Comparison of ENCODE assay signal across 9 cellular contexts in genomic region chr4:108763226-108763593, GRCh38. TPM values are rescaled to one million over a fixed set of nuclear protein-coding genes. Genes with fewer than 3 reads are reported as not detected.
DNase-seq lines count a peak whose midpoint lies in the region; ATAC-seq and TF ChIP-seq lines count a peak whose summit lies in the region.
"Had no signal": no experiment of that assay in that cellular context is flagged by ENCODE, and none has a peak within 500 bp of the region (broad histone marks: within the 10 kb centered on the region; RNA-seq: fewer than 3 reads in every experiment).

No MANE protein-coding gene starts in this region.

- no peak for TF ChIP-seq CTCF in left ventricle myocardium inferior (IDR thresholded peaks at IDR 0.05; ENCODE audit: borderline replicate concordance)
- TF ChIP-seq CTCF in prostate gland (IDR thresholded peaks at IDR 0.05) = no peak
- TF ChIP-seq CTCF in adrenal gland (IDR thresholded peaks at IDR 0.05) = no peak

- H3K27ac ChIP-seq in left ventricle myocardium inferior (replicated peaks) (peak overlapping the region; percentile 58), prostate gland (no peak overlapping the region), adrenal gland (peak overlapping the region in 2 of 5 donors; percentile 22 to 57)

- CTCF ChIA-PET in activated CD8-positive, alpha-beta T cell treated with anti-CD3 and anti-CD28 coated beads, Interleukin-2, amount 10 ng/mL, durations not matched to agents 7 days and 5 days (lab: Charles Lee) = no interaction called here

- H3K27ac Mint-ChIP-seq in activated CD8-positive, alpha-beta T cell treated with anti-CD3 and anti-CD28 coated beads, Interleukin-2, amount 10 ng/mL, durations not matched to agents 7 days and 5 days = no peak overlapping the region

- peak; percentile 30 for DNase-seq in DMS53 treated with DMSO at 0.1 percent for 48 hours (lab: John Stamatoyannopoulos, UW; ENCODE audit: unreplicated experiment)
- no peak for DNase-seq in activated CD8-positive, alpha-beta T cell treated with anti-CD3 and anti-CD28 coated beads, Interleukin-2, amount 10 ng/mL, durations not matched to agents 7 days and 5 days
- no peak for DNase-seq in left ventricle myocardium inferior
- DNase-seq in prostate gland (ENCODE audit: low spot score) = no peak
- DNase-seq in NCI-H1105 treated with DMSO at 0.1 percent for 48 hours (lab: John Stamatoyannopoulos, UW) = no peak
- no peak for DNase-seq in adrenal gland
- DNase-seq: Karpas-422 had no signal

- POLR2A ChIA-PET in activated CD8-positive, alpha-beta T cell treated with anti-CD3 and anti-CD28 coated beads, Interleukin-2, amount 10 ng/mL, durations not matched to agents 7 days and 5 days (lab: Charles Lee) = no interaction called here

- H3K4me1 ChIP-seq in left ventricle myocardium inferior (peaks cover 18% of the 10 kb centered on the region), prostate gland (replicated peaks) (no peaks in the 10 kb centered on the region), adrenal gland (replicated peaks in 1 of 2) (peaks cover 0 to 3% of the 10 kb centered on the region in 2 donors)

- intact Hi-C loops in left ventricle myocardium inferior (cut with micrococcal nuclease) = no loop called here
- intact Hi-C loops in prostate gland (cut with DNase I) = no loop called here
- intact Hi-C loops in adrenal gland (cut with DNase I) = no loop called here

- H3K27me3 ChIP-seq in left ventricle myocardium inferior (ENCODE audit: low read depth) (peaks cover 12% of the 10 kb centered on the region), prostate gland (replicated peaks; ENCODE audit: insufficient read depth) (no peaks in the 10 kb centered on the region), adrenal gland (no peaks in the 10 kb centered on the region)

- H3K9me3 ChIP-seq in left ventricle myocardium inferior (replicated peaks) (no peaks in the 10 kb centered on the region), prostate gland (no peaks in the 10 kb centered on the region), adrenal gland (replicated peaks in 1 of 3) (no peaks in the 10 kb centered on the region)

- peaks cover 10% of the 10 kb centered on the region for H3K4me1 Mint-ChIP-seq in activated CD8-positive, alpha-beta T cell treated with anti-CD3 and anti-CD28 coated beads, Interleukin-2, amount 10 ng/mL, durations not matched to agents 7 days and 5 days (ENCODE audit: low read depth)

- H3K27me3 Mint-ChIP-seq in activated CD8-positive, alpha-beta T cell treated with anti-CD3 and anti-CD28 coated beads, Interleukin-2, amount 10 ng/mL, durations not matched to agents 7 days and 5 days (ENCODE audit: low read depth) = peaks cover 41% of the 10 kb centered on the region

- H3K36me3 Mint-ChIP-seq in activated CD8-positive, alpha-beta T cell treated with anti-CD3 and anti-CD28 coated beads, Interleukin-2, amount 10 ng/mL, durations not matched to agents 7 days and 5 days (ENCODE audit: low read depth) = no peaks in the 10 kb centered on the region

- H3K4me3 ChIP-seq in left ventricle myocardium inferior (peak overlapping the region; percentile 69), prostate gland (peak overlapping the region; percentile 34 to 43), adrenal gland (peak overlapping the region in 2 of 4 donors; percentile 56 to 76)

- H3K36me3 ChIP-seq in left ventricle myocardium inferior (no peaks in the 10 kb centered on the region), prostate gland (no peaks in the 10 kb centered on the region), adrenal gland (replicated peaks in 1 of 2) (no peaks in the 10 kb centered on the region)

- H3K4me3 Mint-ChIP-seq in activated CD8-positive, alpha-beta T cell treated with anti-CD3 and anti-CD28 coated beads, Interleukin-2, amount 10 ng/mL, durations not matched to agents 7 days and 5 days = peak overlapping the region; percentile 72

- TF ChIP-seq POLR2A in prostate gland (IDR thresholded peaks at IDR 0.05) (no peak), adrenal gland (IDR thresholded peaks at IDR 0.05) (no peak)

- 14% methylated on average over 11 of the region's 11 CpGs for WGBS in prostate gland
- 11 to 33% (median 18%) methylated on average over 11 of the region's 11 CpGs for WGBS in adrenal gland, 4 donors

- no peak for ATAC-seq in activated CD8-positive, alpha-beta T cell treated with anti-CD3 and anti-CD28 coated beads, Interleukin-2, amount 10 ng/mL, durations not matched to agents 7 days and 5 days
- no peak for ATAC-seq in GM18858 (IDR thresholded peaks at IDR 0.05; ENCODE audit: unreplicated experiment)
- ATAC-seq in HG03378 (IDR thresholded peaks at IDR 0.05; ENCODE audit: unreplicated experiment) = no peak

- no peaks in the 10 kb centered on the region for H3K9me3 Mint-ChIP-seq in activated CD8-positive, alpha-beta T cell treated with anti-CD3 and anti-CD28 coated beads, Interleukin-2, amount 10 ng/mL, durations not matched to agents 7 days and 5 days (ENCODE audit: insufficient read depth)

RNA-seq across cellular contexts. Expression of gene ETNPPL, which starts 0.4 kb away (rescaled TPM):
- not detected for total RNA-seq in activated CD8-positive, alpha-beta T cell treated with anti-CD3 and anti-CD28 coated beads, Interleukin-2, amount 10 ng/mL, durations not matched to agents 7 days and 5 days
- 10.6 TPM for total RNA-seq in left ventricle myocardium inferior
- total RNA-seq in prostate gland = 1 to 10 TPM in 1 of 2 donors, not detected in 1; 1.1 TPM
- 10 to 100 TPM in 1 of 8 donors, 1 to 10 TPM in 6, under 1 TPM in 1; 0.78 to 12.5 (median 2.5) TPM for total RNA-seq in adrenal gland
- 10 to 100 TPM in 1 of 3 donors, 1 to 10 TPM in 1, under 1 TPM in 1; 0.56 to 41.8 (median 2.1) TPM for polyA plus RNA-seq in adrenal gland
